12 cellular contexts compared by ENCODE assay signal in genomic region chr4:113635739-113636437, GRCh38.
DNase-seq lines count a peak whose midpoint lies in the region; FAIRE-seq and TF ChIP-seq lines count a peak whose summit lies in the region.
"Had no signal": no experiment of that assay in that cellular context is flagged by ENCODE, and none has a peak within 500 bp of the region (broad histone marks: within the 10 kb centered on the region; RNA-seq: fewer than 3 reads in every experiment).

No MANE protein-coding gene starts in this region.

- H3K36me3 ChIP-seq in BLaER1 treated with 17β-estradiol and CSF1 and Interleukin-3, amounts not matched to agents 10 nM and 100 nM: peaks cover 0 to 26% (median 0%) of the 10 kb centered on the region in 11 experiments; a peak in 3 of 22 replicates
- H3K36me3 ChIP-seq in thyroid gland: no peaks in the 10 kb centered on the region

- peak overlapping the region in 4 of 11 experiments; percentile 2 to 62 (median 48); a peak in 5 of 22 replicates for H3K27ac ChIP-seq in BLaER1 treated with 17β-estradiol and CSF1 and Interleukin-3, amounts not matched to agents 10 nM and 100 nM
- H3K27ac ChIP-seq in thyroid gland: peak overlapping the region in 1 of 3 donors; percentile 91

- peak; percentile 55 for FAIRE-seq in H54 (lab: Jason Lieb, UNC)

- H3K9ac ChIP-seq in BLaER1 treated with 17β-estradiol and CSF1 and Interleukin-3, amounts not matched to agents 10 nM and 100 nM: 0 out of 22 replicates have a peak overlapping the region, but pooled peaks of 2 of the 11 experiments have one; percentile 3 to 10

- peaks cover 10% of the 10 kb centered on the region for H3K36me3 Mint-ChIP-seq in activated naive CD8-positive, alpha-beta T cell

- H3K4me3 ChIP-seq in BLaER1 treated with 17β-estradiol and CSF1 and Interleukin-3, amounts not matched to agents 10 nM and 100 nM: 0 out of 20 replicates have a peak overlapping the region, but pooled peaks of 1 of the 10 experiments have one; percentile 25
- H3K4me3 ChIP-seq in thyroid gland (replicated peaks in 1 of 3): no peak overlapping the region

- H4K20me1 ChIP-seq in BLaER1 treated with 17β-estradiol and CSF1 and Interleukin-3, amounts not matched to agents 10 nM and 100 nM: peaks cover 0 to 99% (median 21%) of the 10 kb centered on the region in 11 experiments; a peak in 12 of 22 replicates

- 97 to 99% methylated on average over 3 of the region's 3 CpGs for WGBS in thyroid gland, 2 donors

- H3K9me3 ChIP-seq in BLaER1 treated with 17β-estradiol and CSF1 and Interleukin-3, amounts not matched to agents 10 nM and 100 nM (replicated peaks in 1 of 11): no peaks in the 10 kb centered on the region
- no peaks in the 10 kb centered on the region for H3K9me3 ChIP-seq in thyroid gland

- peak overlapping the region; percentile 51 for H3K4me3 Mint-ChIP-seq in activated naive CD8-positive, alpha-beta T cell

- H3K27ac Mint-ChIP-seq in activated naive CD8-positive, alpha-beta T cell: peak overlapping the region; percentile 88

- no peak for DNase-seq in H54 (ENCODE audit: insufficient read length, low spot score)
- DNase-seq in kidney tubule cell (ENCODE audit: low spot score): peak; percentile 57
- no peak for DNase-seq in GM20000 (ENCODE audit: low spot score)
- no peak for DNase-seq in thyroid gland
- no peak for DNase-seq in DMS79 treated with DMSO at 0.1 percent for 48 hours (lab: John Stamatoyannopoulos, UW)
- no peak for DNase-seq in NCI-H82 (lab: John Stamatoyannopoulos, UW)
- DNase-seq: activated CD4-positive, alpha-beta T cell treated with anti-CD3 and anti-CD28 coated beads, Interleukin-2, amount 50 U/mL, for 48 hours; NCI-H524 treated with DMSO at 0.1 percent for 48 hours; occipital lobe had no signal

- peak overlapping the region; percentile 64 to 94 (median 82) for H3K4me2 ChIP-seq in BLaER1 treated with 17β-estradiol and CSF1 and Interleukin-3, amounts not matched to agents 10 nM and 100 nM

- intact Hi-C loops in thyroid gland (cut with DNase I): no loop called here

- H3K9me3 Mint-ChIP-seq in activated naive CD8-positive, alpha-beta T cell (ENCODE audit: low read depth): no peaks in the 10 kb centered on the region
- H3K9me3 Mint-ChIP-seq: stimulated activated naive CD8-positive, alpha-beta T cell treated with anti-CD3 and anti-CD28 coated beads, Interleukin-15, Interleukin-2, amounts not matched to agents 100 ng/mL and 50 ng/mL, for 24 hours had no signal

- TF ChIP-seq POLR2A in H54 (IDR thresholded peaks at IDR 0.05; ENCODE audit: low read depth, low read length) (no peak), thyroid gland (IDR thresholded peaks at IDR 0.05) (no peak)

- TF ChIP-seq CTCF in GM20000 (IDR thresholded peaks at IDR 0.05; ENCODE audit: extremely low read depth, missing control alignments) (no peak), thyroid gland (IDR thresholded peaks at IDR 0.05) (no peak)

- H3K4me1 ChIP-seq in BLaER1 treated with 17β-estradiol and CSF1 and Interleukin-3, amounts not matched to agents 10 nM and 100 nM: peaks cover 45 to 79% (median 62%) of the 10 kb centered on the region in 10 experiments
- H3K4me1 ChIP-seq in thyroid gland: peaks cover 37 to 38% of the 10 kb centered on the region in 2 donors

- peaks cover 52% of the 10 kb centered on the region for H3K4me1 Mint-ChIP-seq in activated naive CD8-positive, alpha-beta T cell (ENCODE audit: low read depth)

- H3K27me3 ChIP-seq in BLaER1 treated with 17β-estradiol and CSF1 and Interleukin-3, amounts not matched to agents 10 nM and 100 nM: no peaks in the 10 kb centered on the region
- no peaks in the 10 kb centered on the region for H3K27me3 ChIP-seq in thyroid gland

- no peaks in the 10 kb centered on the region for H3K27me3 Mint-ChIP-seq in activated naive CD8-positive, alpha-beta T cell
- H3K27me3 Mint-ChIP-seq: stimulated activated naive CD8-positive, alpha-beta T cell treated with anti-CD3 and anti-CD28 coated beads, Interleukin-15, Interleukin-2, amounts not matched to agents 100 ng/mL and 50 ng/mL, for 24 hours had no signal
